Comparison of ENCODE assay signal across 1 cellular context in the genomic region with DNA sequence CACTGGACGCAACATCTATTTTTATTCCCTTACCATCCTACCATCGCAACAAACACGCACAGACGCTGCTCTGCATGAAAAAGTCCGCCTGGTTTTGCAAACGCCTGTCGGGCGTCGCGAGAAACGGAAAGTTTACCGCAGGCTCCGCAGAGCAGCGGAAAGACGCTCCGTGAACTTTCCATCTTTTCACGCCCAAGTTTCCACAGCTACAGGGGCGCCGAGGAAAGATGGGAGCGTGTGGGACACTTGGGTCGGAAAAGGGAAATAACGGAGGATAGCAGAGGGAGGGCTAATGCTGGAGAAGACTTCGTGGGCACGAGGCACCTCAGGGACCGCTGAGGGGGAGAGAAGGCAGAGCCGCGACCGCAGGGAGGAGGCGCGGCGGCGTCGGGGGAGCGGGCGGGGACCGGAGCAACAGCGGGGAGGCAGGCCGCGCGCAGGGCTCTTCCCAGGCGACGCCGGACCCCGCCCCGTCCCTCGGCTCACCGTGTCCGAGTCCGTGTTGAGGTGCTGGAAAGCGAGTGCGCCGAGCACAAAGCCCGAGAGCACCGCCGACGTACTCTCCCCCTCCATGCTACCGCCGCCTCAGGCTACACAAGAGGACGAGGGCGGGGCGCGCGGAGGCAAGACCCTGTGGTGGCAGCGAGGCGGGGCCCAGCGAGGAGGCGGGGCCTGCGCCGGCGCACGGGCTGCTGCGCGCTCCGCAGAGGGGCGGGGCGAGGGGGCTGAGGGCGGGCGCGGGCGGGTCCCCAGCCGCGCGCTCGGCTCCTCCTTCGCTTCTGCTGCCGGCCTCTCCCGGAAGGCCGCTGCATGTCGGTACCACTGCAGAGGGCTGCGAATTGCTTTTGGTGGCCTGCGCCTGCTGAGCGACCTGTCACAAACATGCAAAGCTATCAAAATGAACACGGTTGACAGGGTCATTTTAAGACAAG.
TF ChIP-seq lines count a peak whose summit lies in the region.

TSS of gene ABRAXAS1 (minus strand) at position 601 of the 932 bp plus-strand sequence. CDS start at position 573, 28 bp downstream.

TF ChIP-seq in K562, 482 proteins besides CTCF, POLR2A, EP300 and RAD21 (continued from another document and continues in another):
- TF ChIP-seq ZNF778 (CRISPR knock-in tag; IDR thresholded peaks at IDR 0.05), result no peak
- TF ChIP-seq ZNF395 (CRISPR knock-in tag; IDR thresholded peaks at IDR 0.05), result peak; percentile 44; the same call in 1 of the 2 replicates
- TF ChIP-seq KDM5B (IDR thresholded peaks at IDR 0.05; ENCODE audit: insufficient replicate concordance, low read depth, low read length), result peak; percentile 86
- peak; percentile 83 for TF ChIP-seq NFIC (IDR thresholded peaks at IDR 0.05)
- TF ChIP-seq, protein P1, sequence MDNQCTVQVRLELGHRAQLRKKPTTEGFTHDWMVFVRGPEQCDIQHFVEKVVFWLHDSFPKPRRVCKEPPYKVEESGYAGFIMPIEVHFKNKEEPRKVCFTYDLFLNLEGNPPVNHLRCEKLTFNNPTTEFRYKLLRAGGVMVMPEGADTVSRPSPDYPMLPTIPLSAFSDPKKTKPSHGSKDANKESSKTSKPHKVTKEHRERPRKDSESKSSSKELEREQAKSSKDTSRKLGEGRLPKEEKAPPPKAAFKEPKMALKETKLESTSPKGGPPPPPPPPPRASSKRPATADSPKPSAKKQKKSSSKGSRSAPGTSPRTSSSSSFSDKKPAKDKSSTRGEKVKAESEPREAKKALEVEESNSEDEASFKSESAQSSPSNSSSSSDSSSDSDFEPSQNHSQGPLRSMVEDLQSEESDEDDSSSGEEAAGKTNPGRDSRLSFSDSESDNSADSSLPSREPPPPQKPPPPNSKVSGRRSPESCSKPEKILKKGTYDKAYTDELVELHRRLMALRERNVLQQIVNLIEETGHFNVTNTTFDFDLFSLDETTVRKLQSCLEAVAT (IDR thresholded peaks at IDR 0.05), result peak; percentile 90 to 94
- peak; percentile 56; the same call in 1 of the 2 replicates for TF ChIP-seq PML (IDR thresholded peaks at IDR 0.05; ENCODE audit: low read length)
- no peak for TF ChIP-seq NFYB (IDR thresholded peaks at IDR 0.05; ENCODE audit: extremely low read depth, insufficient read length)
- 0 out of 4 replicates have a peak, but pooled peaks of 1 of the 2 experiments have one; percentile 38 for TF ChIP-seq ARNT (IDR thresholded peaks at IDR 0.05)
- TF ChIP-seq HNRNPLL (IDR thresholded peaks at IDR 0.05; ENCODE audit: low read depth, low read length, poor library complexity, severe bottlenecking), result peak; percentile 95
- TF ChIP-seq, protein P2, sequence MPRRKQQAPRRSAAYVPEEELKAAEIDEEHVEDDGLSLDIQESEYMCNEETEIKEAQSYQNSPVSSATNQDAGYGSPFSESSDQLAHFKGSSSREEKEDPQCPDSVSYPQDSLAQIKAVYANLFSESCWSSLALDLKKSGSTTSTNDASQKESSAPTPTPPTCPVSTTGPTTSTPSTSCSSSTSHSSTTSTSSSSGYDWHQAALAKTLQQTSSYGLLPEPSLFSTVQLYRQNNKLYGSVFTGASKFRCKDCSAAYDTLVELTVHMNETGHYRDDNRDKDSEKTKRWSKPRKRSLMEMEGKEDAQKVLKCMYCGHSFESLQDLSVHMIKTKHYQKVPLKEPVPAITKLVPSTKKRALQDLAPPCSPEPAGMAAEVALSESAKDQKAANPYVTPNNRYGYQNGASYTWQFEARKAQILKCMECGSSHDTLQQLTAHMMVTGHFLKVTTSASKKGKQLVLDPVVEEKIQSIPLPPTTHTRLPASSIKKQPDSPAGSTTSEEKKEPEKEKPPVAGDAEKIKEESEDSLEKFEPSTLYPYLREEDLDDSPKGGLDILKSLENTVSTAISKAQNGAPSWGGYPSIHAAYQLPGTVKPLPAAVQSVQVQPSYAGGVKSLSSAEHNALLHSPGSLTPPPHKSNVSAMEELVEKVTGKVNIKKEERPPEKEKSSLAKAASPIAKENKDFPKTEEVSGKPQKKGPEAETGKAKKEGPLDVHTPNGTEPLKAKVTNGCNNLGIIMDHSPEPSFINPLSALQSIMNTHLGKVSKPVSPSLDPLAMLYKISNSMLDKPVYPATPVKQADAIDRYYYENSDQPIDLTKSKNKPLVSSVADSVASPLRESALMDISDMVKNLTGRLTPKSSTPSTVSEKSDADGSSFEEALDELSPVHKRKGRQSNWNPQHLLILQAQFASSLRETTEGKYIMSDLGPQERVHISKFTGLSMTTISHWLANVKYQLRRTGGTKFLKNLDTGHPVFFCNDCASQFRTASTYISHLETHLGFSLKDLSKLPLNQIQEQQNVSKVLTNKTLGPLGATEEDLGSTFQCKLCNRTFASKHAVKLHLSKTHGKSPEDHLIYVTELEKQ (CRISPR knock-in tag; IDR thresholded peaks at IDR 0.05), result no peak
- TF ChIP-seq GATAD2B (IDR thresholded peaks at IDR 0.05; ENCODE audit: borderline replicate concordance), result no peak
- TF ChIP-seq, protein P3, sequence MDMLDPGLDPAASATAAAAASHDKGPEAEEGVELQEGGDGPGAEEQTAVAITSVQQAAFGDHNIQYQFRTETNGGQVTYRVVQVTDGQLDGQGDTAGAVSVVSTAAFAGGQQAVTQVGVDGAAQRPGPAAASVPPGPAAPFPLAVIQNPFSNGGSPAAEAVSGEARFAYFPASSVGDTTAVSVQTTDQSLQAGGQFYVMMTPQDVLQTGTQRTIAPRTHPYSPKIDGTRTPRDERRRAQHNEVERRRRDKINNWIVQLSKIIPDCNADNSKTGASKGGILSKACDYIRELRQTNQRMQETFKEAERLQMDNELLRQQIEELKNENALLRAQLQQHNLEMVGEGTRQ (CRISPR knock-in tag; IDR thresholded peaks at IDR 0.05), result no peak
- 0 out of 2 replicates have a peak, but pooled peaks have one; percentile 49 for TF ChIP-seq TRIM28 (IDR thresholded peaks at IDR 0.05)
- TF ChIP-seq SRF (CRISPR knock-in tag; IDR thresholded peaks at IDR 0.05), result no peak; a peak in 1 of 4 replicates
- TF ChIP-seq JUND (IDR thresholded peaks at IDR 0.05; ENCODE audit: borderline replicate concordance, low read depth, low read length), result 0 out of 2 replicates have a peak, but pooled peaks have one; percentile 0
- 0 out of 3 replicates have a peak, but pooled peaks have one; percentile 9 for TF ChIP-seq JUND (tag; IDR thresholded peaks at IDR 0.05; ENCODE audit: borderline replicate concordance, low read depth, low read length)
- TF ChIP-seq FIP1L1 (IDR thresholded peaks at IDR 0.05; ENCODE audit: low read depth, low read length, poor library complexity, severe bottlenecking), result peak; percentile 68
- no peak for TF ChIP-seq ZNF561 (CRISPR knock-in tag; conservative IDR thresholded peaks at IDR 0.05)
- no peak for TF ChIP-seq RBM14 (IDR thresholded peaks at IDR 0.05; ENCODE audit: borderline replicate concordance, insufficient read depth, low read depth, low read length)
- TF ChIP-seq ASH1L (IDR thresholded peaks at IDR 0.05; ENCODE audit: borderline replicate concordance, low read depth, partially characterized antibody), result peak; percentile 36
- no peak for TF ChIP-seq PKNOX1 (IDR thresholded peaks at IDR 0.05)
- peak; percentile 52 for TF ChIP-seq DPF2 (IDR thresholded peaks at IDR 0.05)
- TF ChIP-seq HBP1 (CRISPR knock-in tag; IDR thresholded peaks at IDR 0.05), result peak; percentile 58; the same call in 1 of the 2 replicates
- TF ChIP-seq BRD9 (IDR thresholded peaks at IDR 0.05; ENCODE audit: low read depth, partially characterized antibody), result no peak
- TF ChIP-seq MTA1 (IDR thresholded peaks at IDR 0.05; ENCODE audit: borderline replicate concordance), result peak; percentile 77; the same call in 1 of the 2 replicates
- TF ChIP-seq CXXC5 (CRISPR knock-in tag; IDR thresholded peaks at IDR 0.05), result peak; percentile 84
- peak; percentile 44 to 58; a peak in 2 of 4 replicates for TF ChIP-seq SIN3A (IDR thresholded peaks at IDR 0.05; ENCODE audit: borderline replicate concordance in 2 of 2, control insufficient read depth in 1 of 2, low read depth in 2 of 2, low read length in 2 of 2)
- 0 out of 2 replicates have a peak, but pooled peaks have one; percentile 17 for TF ChIP-seq ZNF584 (CRISPR knock-in tag; IDR thresholded peaks at IDR 0.05; ENCODE audit: low read depth)
- TF ChIP-seq ATF7 (IDR thresholded peaks at IDR 0.05), result peak; percentile 73; the same call in 1 of the 2 replicates
- 0 out of 2 replicates have a peak, but pooled peaks have one; percentile 11 for TF ChIP-seq EHMT2 (IDR thresholded peaks at IDR 0.05)
- no peak for TF ChIP-seq NCOA4 (IDR thresholded peaks at IDR 0.05; ENCODE audit: partially characterized antibody)
- peak; percentile 75 for TF ChIP-seq ELF1 (tag; IDR thresholded peaks at IDR 0.05)
- no peak for TF ChIP-seq TAF15 (IDR thresholded peaks at IDR 0.05; ENCODE audit: low read depth, low read length)
- no peak for TF ChIP-seq CSDE1 (IDR thresholded peaks at IDR 0.05)
- TF ChIP-seq TEAD4 (IDR thresholded peaks at IDR 0.05; ENCODE audit: low read length), result 0 out of 2 replicates have a peak, but pooled peaks have one; percentile 22
- TF ChIP-seq TEAD4 (CRISPR knock-in tag; IDR thresholded peaks at IDR 0.05; ENCODE audit: borderline replicate concordance), result no peak
- no peak for TF ChIP-seq NELFE (IDR thresholded peaks at IDR 0.05; ENCODE audit: insufficient read depth, insufficient read length)
